In genomic region chr20:35284267-35284991, GRCh38 we compare ENCODE assay signal across 8 cellular contexts. TPM values are rescaled to one million over a fixed set of nuclear protein-coding genes. Genes with fewer than 3 reads are reported as not detected.
DNase-seq lines count a peak whose midpoint lies in the region; ATAC-seq and TF ChIP-seq lines count a peak whose summit lies in the region.

Gene EIF6 (minus strand): TSS chr20:35284772. CDS start chr20:35284487, 285 bp downstream.

- H3K4me3 ChIP-seq in adrenal gland (peak within 1 kb of the TSS; percentile 17 to 98 (median 75)), upper lobe of left lung (peak within 1 kb of the TSS; percentile 80 to 99 (median 90))

- H3K4me1 ChIP-seq in adrenal gland (replicated peaks in 1 of 2) (peaks cover 11 to 36% of the 10 kb centered on the region in 2 donors), upper lobe of left lung (peaks cover 10 to 25% (median 18%) of the 10 kb centered on the region in 4 donors)

- H3K9me3 ChIP-seq in adrenal gland (replicated peaks in 1 of 3) (no peaks in the 10 kb centered on the region), upper lobe of left lung (no peaks in the 10 kb centered on the region)

- POLR2A ChIA-PET in HEK293T (lab: Yijun Ruan, JAX), result interaction anchor here (1.0 to 2.3 kb wide), 11 partner anchors 9 to 170 kb away, joined by 3 to 17 read pairs (median 4); partner anchors contain the start of genes CEP250, EDEM2 and UQCC1
- POLR2A ChIA-PET in T-cell (lab: Charles Lee), result interaction anchor here (0.5 to 0.7 kb wide), 8 partner anchors 11 to 1759 kb away, joined by 3 to 11 read pairs (median 4); no protein-coding TSS in a partner anchor

- WGBS in adrenal gland, 4 donors, result 0 to 1% (median 0%) methylated on average over 23 to 61 of the region's 61 CpGs
- 2% methylated on average over 24 to 45 of the region's 61 CpGs for WGBS in upper lobe of left lung, 2 donors

- ATAC-seq in T-cell (replicated peaks in 1 of 4) (peak; percentile 80 to 91 (median 86)), left cardiac atrium (peak; percentile 94), upper lobe of left lung (ENCODE audit: low FRiP score in 2 of 2) (peak; percentile 93 to 96)

- no peaks in the 10 kb centered on the region for H3K27me3 Mint-ChIP-seq in T-cell

- H3K4me1 Mint-ChIP-seq in T-cell, result peaks cover 30 to 36% (median 34%) of the 10 kb centered on the region in 3 donors

- H3K27me3 ChIP-seq in adrenal gland (no peaks in the 10 kb centered on the region), upper lobe of left lung (no peaks in the 10 kb centered on the region)

- DNase-seq in G401 (ENCODE audit: low spot score) (peak; percentile 91), HEK293T (ENCODE audit: extremely low spot score) (peak; percentile 93), NCI-H128 (lab: John Stamatoyannopoulos, UW; ENCODE audit: unreplicated experiment) (peak; percentile 58), T-cell (peak; percentile 28 to 73 (median 51)), adrenal gland (peak; percentile 77 to 90 (median 80)), left cardiac atrium (peak; percentile 90), posterior vena cava (ENCODE audit: low spot score) (peak; percentile 95), upper lobe of left lung (peak; percentile 83 to 94)

- peaks cover 17% of the 10 kb centered on the region for H3K36me3 Mint-ChIP-seq in T-cell

- peak within 1 kb of the TSS in 4 of 5 donors; percentile 19 to 90 (median 74) for H3K27ac ChIP-seq in adrenal gland
- H3K27ac ChIP-seq in upper lobe of left lung, result peak within 1 kb of the TSS; percentile 84 to 90 (median 84)

- H3K36me3 ChIP-seq in adrenal gland (replicated peaks in 1 of 2) (peaks cover 0 to 13% of the 10 kb centered on the region in 2 donors), upper lobe of left lung (peaks cover 3 to 24% (median 13%) of the 10 kb centered on the region in 4 donors)

- H3K4me3 Mint-ChIP-seq in T-cell, result peak within 1 kb of the TSS; percentile 89 to 92 (median 90)

- TF ChIP-seq CTCF in adrenal gland (IDR thresholded peaks at IDR 0.05) (no peak), upper lobe of left lung (IDR thresholded peaks at IDR 0.05) (no peak)

- TF ChIP-seq POLR2A in adrenal gland (IDR thresholded peaks at IDR 0.05), result no peak
- peak in 2 of 4 donors; percentile 7 to 38 for TF ChIP-seq POLR2A in upper lobe of left lung (IDR thresholded peaks at IDR 0.05)

- no peak for TF ChIP-seq EP300 in upper lobe of left lung (IDR thresholded peaks at IDR 0.05)

- CTCF ChIA-PET in HEK293T (lab: Yijun Ruan, JAX), result interaction anchor here (0.7 to 1.0 kb wide), 3 partner anchors 20 to 140 kb away, joined by 3 to 4 read pairs (median 3); partner anchors contain the start of gene EDEM2
- CTCF ChIA-PET in T-cell (lab: Charles Lee), result interaction anchor here (0.5 to 1.7 kb wide), 4 partner anchors 19 to 240 kb away, joined by 3 to 5 read pairs (median 4); no protein-coding TSS in a partner anchor

- H3K9me3 Mint-ChIP-seq in T-cell, result no peaks in the 10 kb centered on the region

- intact Hi-C loops in adrenal gland (cut with DNase I), result no loop called here
- intact Hi-C loops in left cardiac atrium (cut with DNase I), result no loop called here
- intact Hi-C loops in posterior vena cava (cut with DNase I), result no loop called here

- in situ Hi-C loops in G401 (cut with HindIII; ENCODE audit: low sequenced_read_pairs), result no loop called here

- peak within 1 kb of the TSS; percentile 78 to 88 for H3K27ac Mint-ChIP-seq in T-cell

TF ChIP-seq in HEK293T, 16 proteins besides CTCF, POLR2A, EP300 and RAD21:
- TF ChIP-seq PKNOX1 (IDR thresholded peaks at IDR 0.05), result no peak
- TF ChIP-seq SP1 (IDR thresholded peaks at IDR 0.05), result no peak
- TF ChIP-seq ARNT (IDR thresholded peaks at IDR 0.05), result no peak
- no peak for TF ChIP-seq NFRKB (IDR thresholded peaks at IDR 0.05)
- no peak for TF ChIP-seq FOXM1 (IDR thresholded peaks at IDR 0.05; ENCODE audit: borderline replicate concordance)
- peak; percentile 74 for TF ChIP-seq L3MBTL2 (conservative IDR thresholded peaks at IDR 0.05)
- TF ChIP-seq ELF4 (IDR thresholded peaks at IDR 0.05), result peak; percentile 34; the same call in 1 of the 2 replicates
- no peak; the same call in 1 of the 2 replicates for TF ChIP-seq CTBP1 (IDR thresholded peaks at IDR 0.05; ENCODE audit: borderline replicate concordance)

RNA-seq across cellular contexts. Expression of gene EIF6, which starts in this region (rescaled TPM):
- total RNA-seq in G401 (2014; rRNA removed; shearing (Covaris generic)), result 147 and 164 TPM in 2 replicates
- 10 to 100 TPM; 43.8 to 70.7 (median 69.6) TPM for total RNA-seq in T-cell
- 100 to 1,000 TPM in 4 of 8 donors, 10 to 100 TPM in 4; 56.7 to 222 (median 108) TPM for total RNA-seq in adrenal gland
- 100 to 1,000 TPM in 2 of 3 donors, 10 to 100 TPM in 1; 85.4 to 145 (median 112) TPM for polyA plus RNA-seq in adrenal gland
- 10 to 100 TPM; 40.1 to 59.7 TPM for total RNA-seq in left cardiac atrium
- total RNA-seq in posterior vena cava, result 10 to 100 TPM; 61.9 to 89.7 TPM
- 100 to 1,000 TPM in 2 of 6 donors, 10 to 100 TPM in 4; 57.5 to 106 (median 88.7) TPM for total RNA-seq in upper lobe of left lung

Comparison
In these comparisons a context has a peak if more than half of its experiments do, and no peak if none do; other contexts are left out.
1. Peak in every context shown above with its lines: DNase-seq, ATAC-seq, H3K4me3 ChIP-seq and H3K27ac ChIP-seq.